Comparison of ENCODE assay signal across 13 cellular contexts in the genomic region with DNA sequence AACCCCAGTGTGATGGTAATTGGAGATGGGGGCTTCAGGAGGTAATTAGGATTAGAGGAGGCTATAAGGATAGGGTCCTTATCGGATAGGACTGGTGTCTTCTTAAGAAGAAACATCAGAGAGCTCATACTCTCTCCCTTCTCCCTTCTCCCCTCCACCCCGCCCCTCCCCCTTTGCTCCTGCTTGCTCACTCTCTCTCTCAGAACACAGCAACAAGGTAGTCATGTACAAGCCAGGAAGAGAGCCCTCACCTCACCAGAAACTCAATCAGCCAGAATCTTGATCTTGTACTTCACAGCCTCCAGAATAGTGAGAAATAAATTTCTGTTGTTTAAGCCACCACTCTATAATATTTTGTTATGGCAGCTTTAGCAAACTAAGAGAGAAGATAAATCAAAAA. TPM values are rescaled to one million over a fixed set of nuclear protein-coding genes. Genes with fewer than 3 reads are reported as not detected.
DNase-seq lines count a peak whose midpoint lies in the region; ATAC-seq and TF ChIP-seq lines count a peak whose summit lies in the region.
"Had no signal": no experiment of that assay in that cellular context is flagged by ENCODE, and none has a peak within 500 bp of the region (broad histone marks: within the 10 kb centered on the region; RNA-seq: fewer than 3 reads in every experiment).

No MANE protein-coding gene starts in this region.

- peaks cover 61% of the 10 kb centered on the region for H3K4me1 Mint-ChIP-seq in HFFc6 (ENCODE audit: low read depth)
- H3K4me1 Mint-ChIP-seq in naive thymus-derived CD4-positive, alpha-beta T cell = peaks cover 37 to 74% (median 69%) of the 10 kb centered on the region in 7 donors

- H3K36me3 ChIP-seq in naive thymus-derived CD4-positive, alpha-beta T cell (ENCODE audit: control insufficient read depth in 2 of 3, insufficient read depth in 3 of 3, low read length in 3 of 3) = peaks cover 3 to 25% (median 14%) of the 10 kb centered on the region in 3 experiments

- H3K4me3 ChIP-seq in naive thymus-derived CD4-positive, alpha-beta T cell (ENCODE audit: low read length) = no peak overlapping the region
- H3K4me3 ChIP-seq: upper lobe of left lung had no signal

- POLR2A ChIA-PET in naive thymus-derived CD4-positive, alpha-beta T cell (lab: Charles Lee) = interaction anchor here (0.6 kb wide), 2 partner anchors 19 to 26 kb away, joined by 3 read pairs; no protein-coding TSS in a partner anchor

- CTCF ChIA-PET in naive thymus-derived CD4-positive, alpha-beta T cell (lab: Charles Lee) = interaction anchor here (0.7 kb wide), 1 partner anchor 265 kb away, joined by 3 read pairs; no protein-coding TSS in a partner anchor

- H3K27me3 ChIP-seq in naive thymus-derived CD4-positive, alpha-beta T cell (ENCODE audit: control insufficient read depth in 2 of 2, insufficient read depth in 2 of 2, low read length in 2 of 2) = no peaks in the 10 kb centered on the region
- H3K27me3 ChIP-seq: brain microvascular endothelial cell, upper lobe of left lung had no signal

- H3K27ac ChIP-seq in naive thymus-derived CD4-positive, alpha-beta T cell (ENCODE audit: low read depth, low read length) = peak overlapping the region; percentile 18
- H3K27ac ChIP-seq: brain microvascular endothelial cell, upper lobe of left lung had no signal

- no peak for TF ChIP-seq CTCF in HFFc6 (IDR thresholded peaks at IDR 0.05)

- intact Hi-C loops in naive thymus-derived CD4-positive, alpha-beta T cell (cut with micrococcal nuclease) = loop anchor here in 1 of 2 donors (5.0 kb wide), 1 partner anchor 53 kb away; no protein-coding TSS in a partner anchor

- H3K4me3 Mint-ChIP-seq in HFFc6 = no peak overlapping the region; the same call in 1 of the 2 replicates
- peak overlapping the region in 6 of 10 donors; percentile 10 to 94 (median 19) for H3K4me3 Mint-ChIP-seq in naive thymus-derived CD4-positive, alpha-beta T cell

- H3K27me3 Mint-ChIP-seq in HFFc6 (ENCODE audit: insufficient read depth) = peaks cover 3% of the 10 kb centered on the region
- H3K27me3 Mint-ChIP-seq in naive thymus-derived CD4-positive, alpha-beta T cell = no peaks in the 10 kb centered on the region

- peaks cover 6 to 18% of the 10 kb centered on the region in 2 donors for H3K4me1 ChIP-seq in naive thymus-derived CD4-positive, alpha-beta T cell (ENCODE audit: control insufficient read depth in 2 of 2, insufficient read depth in 2 of 2, low read length in 2 of 2)

- H3K9me3 ChIP-seq in naive thymus-derived CD4-positive, alpha-beta T cell (ENCODE audit: control insufficient read depth in 2 of 3, low read length in 3 of 3) = no peaks in the 10 kb centered on the region
- H3K9me3 ChIP-seq: upper lobe of left lung had no signal

- H3K9me3 Mint-ChIP-seq in HFFc6 = peaks cover 5% of the 10 kb centered on the region; the same call in 1 of the 2 replicates
- H3K9me3 Mint-ChIP-seq in naive thymus-derived CD4-positive, alpha-beta T cell = peaks cover 0 to 3% (median 0%) of the 10 kb centered on the region in 11 donors

- H3K27ac Mint-ChIP-seq in HFFc6 = peak overlapping the region; percentile 54
- peak overlapping the region in 1 of 9 donors; percentile 52 for H3K27ac Mint-ChIP-seq in naive thymus-derived CD4-positive, alpha-beta T cell

- peak; percentile 22 for DNase-seq in NCI-H1436 (lab: John Stamatoyannopoulos, UW)
- DNase-seq in NCI-H1436 treated with DMSO at 0.1 percent for 48 hours (lab: John Stamatoyannopoulos, UW) = no peak
- no peak for DNase-seq in HFFc6
- DNase-seq in amniotic epithelial cell (ENCODE audit: low read depth) = peak; percentile 29
- no peak for DNase-seq in naive thymus-derived CD4-positive, alpha-beta T cell
- DNase-seq in dedifferentiated amniotic fluid mesenchymal stem cell (ENCODE audit: extremely low spot score) = no peak
- DNase-seq: brain microvascular endothelial cell, EL, KG1, NCI-H446, upper lobe of left lung had no signal

- H3K36me3 Mint-ChIP-seq in HFFc6 (ENCODE audit: low read depth) = peaks cover 33% of the 10 kb centered on the region
- H3K36me3 Mint-ChIP-seq in naive thymus-derived CD4-positive, alpha-beta T cell = peaks cover 6 to 49% (median 35%) of the 10 kb centered on the region in 5 donors

- no peak for ATAC-seq in naive thymus-derived CD4-positive, alpha-beta T cell
- no peak for ATAC-seq in HG03025 (IDR thresholded peaks at IDR 0.05; ENCODE audit: low FRiP score, unreplicated experiment)
- no peak for ATAC-seq in HG02588 (IDR thresholded peaks at IDR 0.05; ENCODE audit: unreplicated experiment)

RNA-seq across cellular contexts. Expression of a gene that starts 4.5 kb away (rescaled TPM):
- total RNA-seq in HFFc6 (2021; fragmentation: NEBNext Ultra II Directional; extraction: Animal tissue kit (Norgen Biotek cat#: 25700)) = 10 to 100 TPM; 19.4 to 27.2 (median 23.7) TPM
- total RNA-seq in naive thymus-derived CD4-positive, alpha-beta T cell = 10 to 100 TPM; 48.5 to 57.8 (median 54.1) TPM
- 10 to 100 TPM; 21.7 to 23.0 TPM for polyA plus RNA-seq in naive thymus-derived CD4-positive, alpha-beta T cell

RNA-seq across cellular contexts. Expression of a gene that starts 21.1 kb away (rescaled TPM):
- 100 to 1,000 TPM in 4 of 6 experiments, 10 to 100 TPM in 2; 72.6 to 163 (median 149) TPM for total RNA-seq in HFFc6 (2021; fragmentation: NEBNext Ultra II Directional; extraction: Animal tissue kit (Norgen Biotek cat#: 25700))
- total RNA-seq in naive thymus-derived CD4-positive, alpha-beta T cell = 10 to 100 TPM in 1 of 5 experiments, 1 to 10 TPM in 1, under 1 TPM in 3; 0.70 to 11.9 (median 0.88) TPM
- polyA plus RNA-seq in naive thymus-derived CD4-positive, alpha-beta T cell = under 1 TPM; 0.51 to 0.63 TPM

Comparison
In these comparisons a context has a peak if more than half of its experiments do, and no peak if none do; other contexts are left out.
1. DNase-seq: peak in NCI-H1436 (single experiment) and amniotic epithelial cell (single experiment); none in NCI-H1436 treated with DMSO at 0.1 percent for 48 hours (single experiment), HFFc6 (single experiment), naive thymus-derived CD4-positive, alpha-beta T cell (0 of 9) and dedifferentiated amniotic fluid mesenchymal stem cell (single experiment).
2. RNA of a gene that starts 21.1 kb away (total RNA-seq): 72.6 to 163 TPM in HFFc6; 0.70 to 11.9 TPM in naive thymus-derived CD4-positive, alpha-beta T cell; every median in the first group is over 4 times any median in the second.